9 cellular contexts compared by ENCODE assay signal in the genomic region with DNA sequence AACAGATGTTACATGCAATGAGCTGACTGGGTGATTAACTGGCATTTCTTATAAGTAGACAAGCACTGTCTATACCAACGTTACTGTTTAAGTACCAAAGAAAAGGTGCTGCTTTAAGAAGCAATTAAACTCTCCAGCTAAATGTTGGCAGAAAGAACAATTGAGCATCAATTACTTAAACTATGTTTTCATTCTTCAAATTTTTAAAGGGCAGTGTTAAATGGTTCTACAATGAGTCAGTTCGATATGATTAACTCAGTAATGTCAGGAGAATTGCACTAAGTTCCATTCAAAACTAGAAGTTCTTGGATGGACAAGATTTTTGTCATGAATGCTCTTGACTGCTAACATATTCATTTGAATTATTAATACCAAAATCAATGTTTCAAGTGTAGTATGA.
"Had no signal": no experiment of that assay in that cellular context is flagged by ENCODE, and none has a peak within 500 bp of the region (broad histone marks: within the 10 kb centered on the region; RNA-seq: fewer than 3 reads in every experiment).

No MANE protein-coding gene starts in this region.

- H3K27me3 ChIP-seq: colonic mucosa, gastrocnemius medialis, upper lobe of right lung had no signal

- DNase-seq: activated CD4-positive, alpha-beta memory T cell treated with anti-CD3 and anti-CD28 coated beads, Interleukin-2, amount 10 ng/mL, durations not matched to agents 7 days and 5 days; activated naive CD4-positive, alpha-beta T cell; aorta; caudate nucleus; colonic mucosa; gastrocnemius medialis; stimulated activated CD4-positive, alpha-beta T cell treated with anti-CD3 and anti-CD28 coated beads, Interleukin-2, amount 100 ng/mL, for 48 hours; stimulated activated naive CD4-positive, alpha-beta T cell treated with Interleukin-2 at 50 U/mL for 16 hours; upper lobe of right lung had no signal

- H3K36me3 ChIP-seq: colonic mucosa, gastrocnemius medialis, upper lobe of right lung had no signal

- H3K4me3 ChIP-seq: colonic mucosa, gastrocnemius medialis, upper lobe of right lung had no signal
